24 cellular contexts compared by ENCODE assay signal in the genomic region with DNA sequence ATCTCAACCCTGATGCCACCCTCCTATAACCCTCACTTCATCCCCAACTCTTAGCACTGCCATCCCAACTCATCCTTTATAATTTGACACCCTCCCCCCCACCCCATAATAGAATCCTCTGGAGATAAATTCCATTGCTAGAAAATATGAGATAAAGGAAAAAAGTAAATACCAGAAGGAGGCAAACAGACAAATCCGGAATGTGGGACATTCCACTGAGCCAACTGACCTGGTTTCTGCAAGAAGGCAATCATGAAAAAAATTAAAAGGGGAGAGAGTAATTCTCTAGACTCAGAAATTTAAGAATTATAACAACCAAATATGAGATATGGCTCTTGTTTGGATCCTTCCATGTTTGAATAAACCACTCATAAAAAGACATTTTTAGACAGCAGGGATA.
"Had no signal": no experiment of that assay in that cellular context is flagged by ENCODE, and none has a peak within 500 bp of the region (broad histone marks: within the 10 kb centered on the region; RNA-seq: fewer than 3 reads in every experiment).

No MANE protein-coding gene starts in this region.

- H3K27me3 ChIP-seq: adrenal gland, colonic mucosa had no signal

- H3K27ac ChIP-seq: adrenal gland, colonic mucosa, epithelial cell of prostate, esophagus squamous epithelium had no signal

- H3K4me1 ChIP-seq: adrenal gland, colonic mucosa, esophagus squamous epithelium had no signal

- DNase-seq: activated CD4-positive, alpha-beta memory T cell treated with anti-CD3 and anti-CD28 coated beads for 36 hours; activated CD4-positive, alpha-beta T cell treated with anti-CD3 and anti-CD28 coated beads for 36 hours; activated CD4-positive, alpha-beta T cell treated with anti-CD3 and anti-CD28 coated beads, Interleukin-2, amount 10 ng/mL, durations not matched to agents 24 days and 14 days; activated CD4-positive, CD25-positive, alpha-beta regulatory T cell; activated CD4-positive, CD25-positive, alpha-beta regulatory T cell treated with anti-CD3 and anti-CD28 coated beads, Interleukin-2, amount 50 U/mL, for 72 hours; activated CD8-positive, alpha-beta memory T cell treated with anti-CD3 and anti-CD28 coated beads, Interleukin-2, amount 50 U/mL, for 48 hours; activated CD8-positive, alpha-beta T cell treated with anti-CD3 and anti-CD28 coated beads, Interleukin-2, amount 10 ng/mL, durations not matched to agents 7 days and 5 days; activated gamma-delta T cell; activated naive CD4-positive, alpha-beta T cell treated with anti-CD3 and anti-CD28 coated beads, Interleukin-2, amount 50 U/mL, for 16 hours; activated naive CD4-positive, alpha-beta T cell treated with Interleukin-2 at 50 U/mL for 16 hours; activated T-cell treated with anti-CD3 and anti-CD28 coated beads for 4 hours; activated T-cell treated with anti-CD3 and anti-CD28 coated beads, Interleukin-2, amount 50 U/mL, for 24 hours; activated T-cell treated with anti-CD3 and anti-CD28 coated beads, Interleukin-2, amount 50 U/mL, for 72 hours; amygdala; aorta; caudate nucleus; colonic mucosa; effector CD8-positive, alpha-beta T cell; esophagus squamous epithelium; foreskin fibroblast; head of caudate nucleus; T-helper 2 cell had no signal

- H3K4me3 ChIP-seq: adrenal gland, colonic mucosa, esophagus squamous epithelium had no signal

- H3K9me3 ChIP-seq: adrenal gland, colonic mucosa, esophagus squamous epithelium had no signal

- H3K36me3 ChIP-seq: adrenal gland, colonic mucosa, esophagus squamous epithelium had no signal
